Comparison of ENCODE assay signal across 18 cellular contexts in genomic region chr6:81785340-81785739, GRCh38. TPM values are rescaled to one million over a fixed set of nuclear protein-coding genes. Genes with fewer than 3 reads are reported as not detected.
A peak's percentile ranks its signal among the peaks of the same experiment; 100 is the strongest.
DNase-seq lines count a peak whose midpoint lies in the region; ATAC-seq and TF ChIP-seq lines count a peak whose summit lies in the region.
"Had no signal": no experiment of that assay in that cellular context is flagged by ENCODE, and none has a peak within 500 bp of the region (broad histone marks: within the 10 kb centered on the region; RNA-seq: fewer than 3 reads in every experiment).

No MANE protein-coding gene starts in this region.

- H3K4me1 ChIP-seq in stomach = peaks cover 0 to 19% (median 17%) of the 10 kb centered on the region in 4 donors
- peaks cover 0 to 10% (median 4%) of the 10 kb centered on the region in 3 donors for H3K4me1 ChIP-seq in gastroesophageal sphincter
- no peaks in the 10 kb centered on the region for H3K4me1 ChIP-seq in OCI-LY7 (ENCODE audit: insufficient read depth, low read length, poor library complexity, severe bottlenecking)

- H2AFZ ChIP-seq in OCI-LY7 (ENCODE audit: low read length) = no peak overlapping the region

- no peaks in the 10 kb centered on the region for H3K27me3 ChIP-seq in stomach
- H3K27me3 ChIP-seq in gastroesophageal sphincter = no peaks in the 10 kb centered on the region
- H3K27me3 ChIP-seq: MG63 had no signal

- H3K27ac ChIP-seq in stomach = no peak overlapping the region
- H3K27ac ChIP-seq in gastroesophageal sphincter = no peak overlapping the region
- no peak overlapping the region for H3K27ac ChIP-seq in OCI-LY7 (ENCODE audit: low read depth, low read length, poor library complexity, severe bottlenecking)

- TF ChIP-seq POLR2A in stomach (IDR thresholded peaks at IDR 0.05) (no peak), gastroesophageal sphincter (IDR thresholded peaks at IDR 0.05) (no peak)

- no peaks in the 10 kb centered on the region for H3K9me2 ChIP-seq in OCI-LY7 (ENCODE audit: insufficient read depth, low read length)
- H3K9me2 ChIP-seq: SK-N-SH had no signal

- H3K4me3 ChIP-seq in stomach (no peak overlapping the region), gastroesophageal sphincter (no peak overlapping the region), OCI-LY7 (ENCODE audit: low read depth, low read length, poor library complexity, severe bottlenecking) (no peak overlapping the region)
- H3K4me3 ChIP-seq: MG63 had no signal

- no TSS peak for BruUV-seq in OCI-LY7 (replicated peaks; lab: Mats Ljungman, UMichigan)

- H3K9me3 ChIP-seq in stomach = no peaks in the 10 kb centered on the region
- no peaks in the 10 kb centered on the region for H3K9me3 ChIP-seq in gastroesophageal sphincter
- no peaks in the 10 kb centered on the region for H3K9me3 ChIP-seq in OCI-LY7 (ENCODE audit: low read length)
- H3K9me3 ChIP-seq: MG63, SK-N-SH had no signal

- TF ChIP-seq EP300 in stomach (IDR thresholded peaks at IDR 0.05) (no peak), gastroesophageal sphincter (IDR thresholded peaks at IDR 0.05) (no peak)

- POLR2A ChIA-PET in OCI-LY7 (lab: Charles Lee) = no interaction called here

- peak; percentile 47 for DNase-seq in NCI-H510A treated with DMSO at 0.1 percent for 48 hours (lab: John Stamatoyannopoulos, UW)
- DNase-seq in NCI-H510A (lab: John Stamatoyannopoulos, UW) = no peak
- DNase-seq in NCI-H748 treated with DMSO at 0.1 percent for 48 hours (lab: John Stamatoyannopoulos, UW) = peak; percentile 60
- no peak for DNase-seq in stomach
- no peak for DNase-seq in DMS114 treated with DMSO at 0.1 percent for 48 hours (lab: John Stamatoyannopoulos, UW; ENCODE audit: unreplicated experiment)
- no peak for DNase-seq in OCI-LY7 (ENCODE audit: low spot score)
- DNase-seq: CD8-positive, alpha-beta T cell; MG63; NCI-H1092; NCI-H146; NCI-H2081; NCI-H2227 treated with DMSO at 0.1 percent for 48 hours; NCI-H69; SHP77; SK-N-SH had no signal

- TF ChIP-seq CTCF in stomach (IDR thresholded peaks at IDR 0.05) (no peak), gastroesophageal sphincter (IDR thresholded peaks at IDR 0.05) (no peak), OCI-LY7 (conservative IDR thresholded peaks at IDR 0.05; ENCODE audit: low read length) (no peak)

- H3K79me2 ChIP-seq in OCI-LY7 (ENCODE audit: insufficient read depth, low read depth, low read length) = no peaks in the 10 kb centered on the region

- no peaks in the 10 kb centered on the region for H4K20me1 ChIP-seq in OCI-LY7 (ENCODE audit: insufficient read depth, low read length)

- no peaks in the 10 kb centered on the region for H3K36me3 ChIP-seq in stomach
- H3K36me3 ChIP-seq in gastroesophageal sphincter = no peaks in the 10 kb centered on the region
- no peaks in the 10 kb centered on the region for H3K36me3 ChIP-seq in OCI-LY7 (ENCODE audit: insufficient read depth, low read length)
- H3K36me3 ChIP-seq: MG63 had no signal

- 46 to 64% (median 58%) methylated on average over 3 of the region's 3 CpGs for WGBS in stomach, 5 donors
- 94% methylated on average over 2 to 3 of the region's 3 CpGs for WGBS in gastroesophageal sphincter (ENCODE audit: low coverage in 1 of 2), 2 donors

- H3K4me2 ChIP-seq in OCI-LY7 (ENCODE audit: low read length) = no peak overlapping the region
- H3K4me2 ChIP-seq: SK-N-SH had no signal

- ATAC-seq in esophagus mucosa = peak; percentile 55
- no peak for ATAC-seq in gastroesophageal sphincter
- ATAC-seq: CD8-positive, alpha-beta T cell; HepG2 had no signal

- intact Hi-C loops in stomach (cut with DNase I; ENCODE audit: low total_unique reads) (no loop called here), OCI-LY7 (cut with micrococcal nuclease; ENCODE audit: unreplicated experiment) (no loop called here)

- CTCF ChIA-PET in OCI-LY7 (lab: Charles Lee; ENCODE audit: unreplicated experiment) = no interaction called here

RNA-seq across cellular contexts. Expression of gene TENT5A, which starts 32.9 kb away (rescaled TPM):
- 2.9 TPM for total RNA-seq in esophagus mucosa
- total RNA-seq in stomach = 10 to 100 TPM in 4 of 5 donors, 1 to 10 TPM in 1; 8.4 to 54.0 (median 19.9) TPM
- polyA plus RNA-seq in stomach = 10 to 100 TPM in 1 of 3 donors, 1 to 10 TPM in 2; 3.7 to 19.4 (median 4.4) TPM
- 10 to 100 TPM in 3 of 4 donors, 1 to 10 TPM in 1; 8.4 to 35.8 (median 14.3) TPM for total RNA-seq in gastroesophageal sphincter
- not detected in 2 replicates for total RNA-seq in OCI-LY7 (2014; rRNA removed; shearing (Covaris generic))
- not detected in 2 replicates for total RNA-seq in OCI-LY7 (2022)

Comparison
In these comparisons a context has a peak if more than half of its experiments do, and no peak if none do; other contexts are left out.
1. DNase-seq: peak in NCI-H510A treated with DMSO at 0.1 percent for 48 hours (single experiment) and NCI-H748 treated with DMSO at 0.1 percent for 48 hours (single experiment); none in NCI-H510A (single experiment), stomach (single experiment), DMS114 treated with DMSO at 0.1 percent for 48 hours (single experiment) and OCI-LY7 (single experiment).